Comparison of ENCODE assay signal across 6 cellular contexts in genomic region chr19:48873476-48874308, GRCh38. TPM values are rescaled to one million over a fixed set of nuclear protein-coding genes. Genes with fewer than 3 reads are reported as not detected.
A peak's percentile ranks its signal among the peaks of the same experiment; 100 is the strongest.
DNase-seq lines count a peak whose midpoint lies in the region; ATAC-seq, FAIRE-seq and TF ChIP-seq lines count a peak whose summit lies in the region.

No MANE protein-coding gene starts in this region.

- peak in 1 of 2 donors; percentile 0 for ATAC-seq in lower lobe of right lung
- no peak for ATAC-seq in HG03196 (IDR thresholded peaks at IDR 0.05; ENCODE audit: unreplicated experiment)

- DNase-seq in GM12892 (ENCODE audit: insufficient read length) (no peak), lower lobe of right lung (no peak), NCI-H526 (lab: John Stamatoyannopoulos, UW) (no peak), HT-29 (ENCODE audit: low spot score) (no peak)
- DNase-seq in activated naive CD8-positive, alpha-beta T cell treated with anti-CD3 and anti-CD28 coated beads for 36 hours: no peak

- H3K4me1 ChIP-seq in lower lobe of right lung: peaks cover 65% of the 10 kb centered on the region

- H3K36me3 ChIP-seq in lower lobe of right lung: peaks cover 53% of the 10 kb centered on the region

- TF ChIP-seq CTCF in lower lobe of right lung (IDR thresholded peaks at IDR 0.05): no peak

- H3K4me3 Mint-ChIP-seq in activated naive CD8-positive, alpha-beta T cell treated with anti-CD3 and anti-CD28 coated beads for 36 hours: peak overlapping the region; percentile 99

- no peaks in the 10 kb centered on the region for H3K9me3 Mint-ChIP-seq in activated naive CD8-positive, alpha-beta T cell treated with anti-CD3 and anti-CD28 coated beads for 36 hours

- peak overlapping the region; percentile 100 for H3K27ac ChIP-seq in lower lobe of right lung

- peak overlapping the region; percentile 79 for H3K4me3 ChIP-seq in lower lobe of right lung

- H3K36me3 Mint-ChIP-seq in activated naive CD8-positive, alpha-beta T cell treated with anti-CD3 and anti-CD28 coated beads for 36 hours: peaks cover 53% of the 10 kb centered on the region

- TF ChIP-seq POLR2A in GM12892 (IDR thresholded peaks at IDR 0.05; ENCODE audit: low read depth, low read length): no peak; the same call in 1 of the 2 replicates

- FAIRE-seq in GM12892 (lab: Jason Lieb, UNC): peak; percentile 60

- peak overlapping the region; percentile 100 for H3K27ac Mint-ChIP-seq in activated naive CD8-positive, alpha-beta T cell treated with anti-CD3 and anti-CD28 coated beads for 36 hours

- H3K9me3 ChIP-seq in lower lobe of right lung: no peaks in the 10 kb centered on the region

- H3K27me3 ChIP-seq in lower lobe of right lung (ENCODE audit: low read depth): no peaks in the 10 kb centered on the region

- intact Hi-C loops in lower lobe of right lung (cut with DNase I): no loop called here

- H3K27me3 Mint-ChIP-seq in activated naive CD8-positive, alpha-beta T cell treated with anti-CD3 and anti-CD28 coated beads for 36 hours: no peaks in the 10 kb centered on the region

- H3K4me1 Mint-ChIP-seq in activated naive CD8-positive, alpha-beta T cell treated with anti-CD3 and anti-CD28 coated beads for 36 hours: peaks cover 48% of the 10 kb centered on the region

RNA-seq across cellular contexts. Expression of gene PPP1R15A, which starts 1.5 kb away (rescaled TPM):
- 69.7 TPM for polyA plus RNA-seq in GM12892 (2012; ENCODE audit: missing spikeins)
- total RNA-seq in activated naive CD8-positive, alpha-beta T cell treated with anti-CD3 and anti-CD28 coated beads for 36 hours: 10 to 100 TPM; 60.8 to 65.4 TPM
- 80.4 TPM for total RNA-seq in lower lobe of right lung
- total RNA-seq in HT-29 (2014; rRNA removed; shearing (Covaris generic)): 152 and 165 TPM in 2 replicates

RNA-seq across cellular contexts. Expression of gene PLEKHA4, which starts 5.3 kb away (rescaled TPM):
- polyA plus RNA-seq in GM12892 (2012; ENCODE audit: missing spikeins): 2.3 TPM
- total RNA-seq in activated naive CD8-positive, alpha-beta T cell treated with anti-CD3 and anti-CD28 coated beads for 36 hours: 1 to 10 TPM; 5.8 to 7.6 TPM
- 21.2 TPM for total RNA-seq in lower lobe of right lung
- 3.9 and 5.4 TPM in 2 replicates for total RNA-seq in HT-29 (2014; rRNA removed; shearing (Covaris generic))

RNA-seq across cellular contexts. Expression of gene TULP2, which starts 24.9 kb away (rescaled TPM):
- polyA plus RNA-seq in GM12892 (2012; ENCODE audit: missing spikeins): 3.1 TPM
- under 1 TPM; 0.12 to 0.16 TPM for total RNA-seq in activated naive CD8-positive, alpha-beta T cell treated with anti-CD3 and anti-CD28 coated beads for 36 hours
- total RNA-seq in lower lobe of right lung: not detected
- not detected in 2 replicates for total RNA-seq in HT-29 (2014; rRNA removed; shearing (Covaris generic))

RNA-seq across cellular contexts. Expression of gene NUCB1, which starts 26.4 kb away (rescaled TPM):
- 41.6 TPM for polyA plus RNA-seq in GM12892 (2012; ENCODE audit: missing spikeins)
- total RNA-seq in activated naive CD8-positive, alpha-beta T cell treated with anti-CD3 and anti-CD28 coated beads for 36 hours: 10 to 100 TPM; 90.6 to 91.7 TPM
- 310 TPM for total RNA-seq in lower lobe of right lung
- 160 and 185 TPM in 2 replicates for total RNA-seq in HT-29 (2014; rRNA removed; shearing (Covaris generic))

RNA-seq across cellular contexts. Expression of gene HSD17B14, which starts 37.4 kb away (rescaled TPM):
- 6.3 TPM for polyA plus RNA-seq in GM12892 (2012; ENCODE audit: missing spikeins)
- total RNA-seq in activated naive CD8-positive, alpha-beta T cell treated with anti-CD3 and anti-CD28 coated beads for 36 hours: under 1 TPM; 0.35 to 0.66 TPM
- total RNA-seq in lower lobe of right lung: 22.7 TPM
- not detected in 2 replicates for total RNA-seq in HT-29 (2014; rRNA removed; shearing (Covaris generic))
